ENCODE assay signal across 1 cellular context in genomic region chr10:132352462-132353308, GRCh38.
TF ChIP-seq lines count a peak whose summit lies in the region.

No MANE protein-coding gene starts in this region.

TF ChIP-seq in IMR-90, 13 proteins besides CTCF, POLR2A, EP300 and RAD21:
- TF ChIP-seq MXI1 (IDR thresholded peaks at IDR 0.05; ENCODE audit: borderline replicate concordance, low read depth, low read length): 0 out of 2 replicates have a peak, but pooled peaks have one; percentile 30
- peak; percentile 28 for TF ChIP-seq RCOR1 (IDR thresholded peaks at IDR 0.05; ENCODE audit: insufficient replicate concordance, low read length)
- peak; percentile 43; the same call in 1 of the 2 replicates for TF ChIP-seq MAZ (IDR thresholded peaks at IDR 0.05; ENCODE audit: borderline replicate concordance, low read depth, low read length)
- TF ChIP-seq SMC3 (IDR thresholded peaks at IDR 0.05; ENCODE audit: low read depth, low read length): peak; percentile 95
